In the genomic region with DNA sequence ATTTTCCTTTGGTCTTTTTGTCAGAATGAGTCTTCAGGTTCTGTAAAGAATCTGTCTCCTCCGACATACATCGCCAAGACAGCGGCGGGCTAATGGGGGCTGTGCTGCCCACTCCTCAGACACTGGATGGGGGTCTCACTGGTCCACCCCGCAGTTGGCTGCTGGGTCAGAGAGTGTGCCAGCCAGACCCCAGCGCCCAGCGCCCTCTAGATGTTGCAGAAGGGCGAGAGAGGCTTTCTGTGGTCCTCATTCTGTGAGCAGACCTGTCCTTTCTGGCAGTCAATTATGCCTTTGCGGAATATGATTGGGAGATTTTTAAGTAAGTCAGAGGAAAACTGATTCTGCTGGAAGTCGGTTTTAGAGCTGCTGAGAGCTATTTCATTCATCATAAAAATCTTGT, we compare ENCODE assay signal across 1 cellular context.
A peak's percentile ranks its signal among the peaks of the same experiment; 100 is the strongest.
TF ChIP-seq lines count a peak whose summit lies in the region.

No MANE protein-coding gene starts in this region.

TF ChIP-seq in GM12878, 131 proteins besides CTCF, POLR2A, EP300 and RAD21:
- TF ChIP-seq ZNF24 (IDR thresholded peaks at IDR 0.05), result 0 out of 2 replicates have a peak, but pooled peaks have one; percentile 5
- TF ChIP-seq ZNF592 (IDR thresholded peaks at IDR 0.05), result peak; percentile 50; the same call in 1 of the 2 replicates
- peak; percentile 27; the same call in 1 of the 2 replicates for TF ChIP-seq GATAD2B (conservative IDR thresholded peaks at IDR 0.05; ENCODE audit: low read depth)
- TF ChIP-seq E2F4 (IDR thresholded peaks at IDR 0.05; ENCODE audit: low read depth, low read length), result no peak
- TF ChIP-seq, protein P1, sequence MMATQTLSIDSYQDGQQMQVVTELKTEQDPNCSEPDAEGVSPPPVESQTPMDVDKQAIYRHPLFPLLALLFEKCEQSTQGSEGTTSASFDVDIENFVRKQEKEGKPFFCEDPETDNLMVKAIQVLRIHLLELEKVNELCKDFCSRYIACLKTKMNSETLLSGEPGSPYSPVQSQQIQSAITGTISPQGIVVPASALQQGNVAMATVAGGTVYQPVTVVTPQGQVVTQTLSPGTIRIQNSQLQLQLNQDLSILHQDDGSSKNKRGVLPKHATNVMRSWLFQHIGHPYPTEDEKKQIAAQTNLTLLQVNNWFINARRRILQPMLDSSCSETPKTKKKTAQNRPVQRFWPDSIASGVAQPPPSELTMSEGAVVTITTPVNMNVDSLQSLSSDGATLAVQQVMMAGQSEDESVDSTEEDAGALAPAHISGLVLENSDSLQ (IDR thresholded peaks at IDR 0.05), result peak; percentile 23; the same call in 1 of the 2 replicates
- TF ChIP-seq POLR2AphosphoS5 (IDR thresholded peaks at IDR 0.05; ENCODE audit: low read length), result no peak
- TF ChIP-seq RBBP5 (conservative IDR thresholded peaks at IDR 0.05), result no peak
- TF ChIP-seq SMC3 (IDR thresholded peaks at IDR 0.05; ENCODE audit: borderline replicate concordance, low read length), result peak; percentile 36; the same call in 1 of the 2 replicates
- no peak for TF ChIP-seq BACH1 (IDR thresholded peaks at IDR 0.05; ENCODE audit: borderline replicate concordance)
- no peak for TF ChIP-seq KLF5 (IDR thresholded peaks at IDR 0.05; ENCODE audit: partially characterized antibody)
- TF ChIP-seq NKRF (conservative IDR thresholded peaks at IDR 0.05), result no peak
